Comparison of ENCODE assay signal across 11 cellular contexts in genomic region chr7:54541941-54542618, GRCh38. TPM values are rescaled to one million over a fixed set of nuclear protein-coding genes. Genes with fewer than 3 reads are reported as not detected.
A peak's percentile ranks its signal among the peaks of the same experiment; 100 is the strongest.
DNase-seq lines count a peak whose midpoint lies in the region; ATAC-seq and TF ChIP-seq lines count a peak whose summit lies in the region.
"Had no signal": no experiment of that assay in that cellular context is flagged by ENCODE, and none has a peak within 500 bp of the region (broad histone marks: within the 10 kb centered on the region; RNA-seq: fewer than 3 reads in every experiment).

VSTM2A (plus strand) TSS chr7:54542375; CDS start chr7:54542731, 356 bp downstream.

- H3K27me3 Mint-ChIP-seq in T-helper 2 cell treated with Interferon-gamma antibody and Interleukin-4, amounts not matched to agents 5 μg/mL and 100 μg/mL, for 36 hours (ENCODE audit: low read depth): peaks cover 29% of the 10 kb centered on the region

- no peak within 1 kb of the TSS for H3K9ac ChIP-seq in adipocyte (ENCODE audit: low read length)

- DNase-seq in LNCaP clone FGC (ENCODE audit: low read depth): no peak
- peak; percentile 30 for DNase-seq in adipocyte (ENCODE audit: low read depth)
- peak; percentile 81 for DNase-seq in iPS-NIHi7 (ENCODE audit: extremely low spot score)
- peak; percentile 66 for DNase-seq in spleen
- DNase-seq in cortex of kidney (lab: John Stamatoyannopoulos, UW): no peak
- no peak for DNase-seq in RPMI8226
- DNase-seq in T-helper 2 cell treated with Interferon-gamma antibody and Interleukin-4, amounts not matched to agents 5 μg/mL and 100 μg/mL, for 36 hours (ENCODE audit: low spot score): no peak
- DNase-seq: KG1; left cardiac atrium; stimulated activated naive CD4-positive, alpha-beta T cell had no signal

- H3K4me1 Mint-ChIP-seq in T-helper 2 cell treated with Interferon-gamma antibody and Interleukin-4, amounts not matched to agents 5 μg/mL and 100 μg/mL, for 36 hours (ENCODE audit: low read depth): peaks cover 2% of the 10 kb centered on the region

- H3K4me1 ChIP-seq in adipocyte (ENCODE audit: control insufficient read depth, insufficient read depth, low read length): peaks cover 2% of the 10 kb centered on the region
- H3K4me1 ChIP-seq in spleen: peaks cover 0 to 17% (median 2%) of the 10 kb centered on the region in 6 donors

- peaks cover 35% of the 10 kb centered on the region for H3K27me3 ChIP-seq in adipocyte (replicated peaks; ENCODE audit: control insufficient read depth, insufficient read depth, low read length)
- peaks cover 0 to 74% (median 59%) of the 10 kb centered on the region in 7 donors for H3K27me3 ChIP-seq in spleen (replicated peaks in 1 of 7)

- no peak within 1 kb of the TSS for H3K27ac Mint-ChIP-seq in T-helper 2 cell treated with Interferon-gamma antibody and Interleukin-4, amounts not matched to agents 5 μg/mL and 100 μg/mL, for 36 hours

- TF ChIP-seq POLR2A in spleen (IDR thresholded peaks at IDR 0.05): no peak

- H3K36me3 ChIP-seq in adipocyte (ENCODE audit: control insufficient read depth, insufficient read depth, low read length, severe bottlenecking): no peaks in the 10 kb centered on the region
- H3K36me3 ChIP-seq in spleen: no peaks in the 10 kb centered on the region

- WGBS in spleen, 5 donors: 3 to 17% (median 6%) methylated on average over 36 to 58 of the region's 58 CpGs

- no peak within 1 kb of the TSS for H3K4me3 Mint-ChIP-seq in T-helper 2 cell treated with Interferon-gamma antibody and Interleukin-4, amounts not matched to agents 5 μg/mL and 100 μg/mL, for 36 hours

- H3K9me3 Mint-ChIP-seq in T-helper 2 cell treated with Interferon-gamma antibody and Interleukin-4, amounts not matched to agents 5 μg/mL and 100 μg/mL, for 36 hours: peaks cover 6% of the 10 kb centered on the region

- H3K4me3 ChIP-seq in LNCaP clone FGC (ENCODE audit: low read depth, low read length) (peak within 1 kb of the TSS; percentile 35), adipocyte (ENCODE audit: low read length) (peak within 1 kb of the TSS; percentile 58), spleen (peak within 1 kb of the TSS in 4 of 8 donors; percentile 10 to 51 (median 23))

- no peak for ATAC-seq in GM19455 (IDR thresholded peaks at IDR 0.05; ENCODE audit: unreplicated experiment)

- H3K36me3 Mint-ChIP-seq in T-helper 2 cell treated with Interferon-gamma antibody and Interleukin-4, amounts not matched to agents 5 μg/mL and 100 μg/mL, for 36 hours (ENCODE audit: low read depth): no peaks in the 10 kb centered on the region

- no peak within 1 kb of the TSS for H3K27ac ChIP-seq in spleen

- H3K9me3 ChIP-seq in adipocyte (ENCODE audit: control insufficient read depth, low read length) (no peaks in the 10 kb centered on the region), spleen (peaks cover 0 to 14% (median 0%) of the 10 kb centered on the region in 8 donors)

- intact Hi-C loops in spleen (cut with DNase I; ENCODE audit: low total_unique reads): no loop called here

- TF ChIP-seq CTCF in LNCaP clone FGC (IDR thresholded peaks at IDR 0.05; ENCODE audit: control insufficient read depth, extremely low read depth, insufficient read depth): no peak
- no peak for TF ChIP-seq CTCF in spleen (IDR thresholded peaks at IDR 0.05 in 8 of 11, conservative IDR thresholded peaks at IDR 0.05 in 3 of 11)

RNA-seq across cellular contexts. Expression of gene VSTM2A, which starts in this region (rescaled TPM):
- not detected for total RNA-seq in spleen
- polyA plus RNA-seq in spleen: not detected
- total RNA-seq: left cardiac atrium had no signal

Comparison
In these comparisons a context has a peak if more than half of its experiments do, and no peak if none do; other contexts are left out.
1. Peak in DNase-seq in spleen; RNA of the gene not detected or under 1 TPM.
2. DNase-seq: peak in adipocyte (single experiment) and iPS-NIHi7 (single experiment); none in LNCaP clone FGC (single experiment), cortex of kidney (single experiment), RPMI8226 (single experiment) and T-helper 2 cell treated with Interferon-gamma antibody and Interleukin-4, amounts not matched to agents 5 μg/mL and 100 μg/mL, for 36 hours (single experiment).